Comparison of ENCODE assay signal across 8 cellular contexts in genomic region chr19:57947419-57948134, GRCh38. TPM values are rescaled to one million over a fixed set of nuclear protein-coding genes. Genes with fewer than 3 reads are reported as not detected.
DNase-seq lines count a peak whose midpoint lies in the region; ATAC-seq and TF ChIP-seq lines count a peak whose summit lies in the region.

Gene ZNF256 (minus strand): TSS chr19:57947706. CDS start chr19:57947474, 232 bp downstream.

- peak; percentile 62 for TF ChIP-seq CTCF in lower lobe of right lung (IDR thresholded peaks at IDR 0.05)

- DNase-seq in AG08395 (ENCODE audit: low spot score) (peak; percentile 97), NCI-H510A treated with DMSO at 0.1 percent for 48 hours (lab: John Stamatoyannopoulos, UW) (peak; percentile 90), lower lobe of right lung (peak; percentile 94)
- peak; percentile 71 to 77 for DNase-seq in activated CD8-positive, alpha-beta memory T cell treated with anti-CD3 and anti-CD28 coated beads for 1 hour (ENCODE audit: extremely low read depth in 1 of 2, low read depth in 1 of 2)
- DNase-seq in effector CD4-positive, alpha-beta T cell = peak; percentile 69
- DNase-seq in stimulated activated CD4-positive, alpha-beta T cell treated with anti-CD3 and anti-CD28 coated beads, Interleukin-4, amount 100 ng/mL, for 48 hours (ENCODE audit: low read depth in 2 of 2) = peak; percentile 89 to 92

- H3K27me3 ChIP-seq in lower lobe of right lung (ENCODE audit: low read depth) = no peaks in the 10 kb centered on the region

- peak; percentile 70 for ATAC-seq in GM18873 (IDR thresholded peaks at IDR 0.05; ENCODE audit: low FRiP score, unreplicated experiment)
- peak; percentile 91 for ATAC-seq in HG03139 (IDR thresholded peaks at IDR 0.05; ENCODE audit: unreplicated experiment)
- ATAC-seq in lower lobe of right lung = peak; percentile 98 to 99

- peak within 1 kb of the TSS; percentile 73 for H3K4me3 ChIP-seq in lower lobe of right lung

- peak within 1 kb of the TSS; percentile 72 for H3K27ac ChIP-seq in lower lobe of right lung

- peaks cover 5% of the 10 kb centered on the region for H3K36me3 ChIP-seq in lower lobe of right lung

- peaks cover 6% of the 10 kb centered on the region for H3K4me1 ChIP-seq in lower lobe of right lung

- intact Hi-C loops in lower lobe of right lung (cut with DNase I) = no loop called here

- H3K9me3 ChIP-seq in lower lobe of right lung = peaks cover 25% of the 10 kb centered on the region

RNA-seq across cellular contexts. Expression of gene ZNF256, which starts in this region (rescaled TPM):
- total RNA-seq in lower lobe of right lung = 5.9 TPM

Comparison
In these comparisons a context has a peak if more than half of its experiments do, and no peak if none do; other contexts are left out.
1. Peak in every context shown above with its lines: DNase-seq, ATAC-seq, H3K4me3 ChIP-seq and H3K27ac ChIP-seq.